ENCODE assay signal across 1 cellular context in genomic region chr2:19363474-19363778, GRCh38.
TF ChIP-seq lines count a peak whose summit lies in the region.

No MANE protein-coding gene starts in this region.

TF ChIP-seq in HepG2, 621 proteins besides CTCF, POLR2A, EP300 and RAD21:
- TF ChIP-seq ZNF687 (CRISPR knock-in tag; IDR thresholded peaks at IDR 0.05) (peak; percentile 8; the same call in 1 of the 2 replicates), GLMP (CRISPR knock-in tag; IDR thresholded peaks at IDR 0.05; ENCODE audit: borderline replicate concordance) (no peak), NCOA1 (CRISPR knock-in tag; IDR thresholded peaks at IDR 0.05) (0 out of 2 replicates have a peak, but pooled peaks have one; percentile 7), ZFP1 (CRISPR knock-in tag; IDR thresholded peaks at IDR 0.05) (no peak), ZNF296 (CRISPR knock-in tag; conservative IDR thresholded peaks at IDR 0.05) (no peak), GABPB1 (CRISPR knock-in tag; IDR thresholded peaks at IDR 0.05) (no peak), ZFY (CRISPR knock-in tag; IDR thresholded peaks at IDR 0.05) (0 out of 2 replicates have a peak, but pooled peaks have one; percentile 9)
